Comparison of ENCODE assay signal across 12 cellular contexts in the genomic region with DNA sequence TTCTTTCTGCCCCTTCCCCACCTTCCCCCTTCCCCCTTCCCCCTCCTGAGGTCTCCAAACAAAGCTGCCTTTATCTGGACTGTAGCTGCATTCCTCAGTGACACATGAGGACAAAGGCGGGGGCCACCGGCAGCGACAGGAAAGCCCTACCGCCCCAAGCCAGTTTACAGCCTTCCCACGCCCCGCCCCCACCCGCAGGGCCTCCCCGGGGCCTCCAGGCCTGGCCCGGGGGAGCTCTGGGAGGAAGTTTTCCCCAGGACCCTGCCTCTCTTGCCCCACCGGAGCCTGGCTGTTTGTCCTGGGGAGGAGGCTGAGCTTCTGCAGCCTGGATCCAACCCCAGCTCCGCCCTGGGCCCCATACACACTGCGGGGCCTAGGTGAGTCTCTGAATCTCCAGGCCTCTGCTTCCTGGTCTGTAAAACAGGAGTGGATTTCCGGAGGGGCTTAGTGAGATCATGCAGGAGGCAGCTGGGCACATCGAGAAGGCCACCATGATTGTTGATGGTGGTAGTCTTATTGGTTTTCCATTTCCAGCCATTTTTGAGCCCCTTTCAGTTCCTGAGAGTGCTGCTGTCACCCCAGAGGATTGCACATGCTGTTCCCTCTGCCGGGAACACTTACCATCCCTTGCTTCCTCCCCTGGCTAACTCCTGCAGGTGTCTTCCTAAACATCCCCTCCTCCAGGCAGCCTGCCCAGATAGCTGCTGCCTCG.
DNase-seq lines count a peak whose midpoint lies in the region; ATAC-seq and TF ChIP-seq lines count a peak whose summit lies in the region.
"Had no signal": no experiment of that assay in that cellular context is flagged by ENCODE, and none has a peak within 500 bp of the region (broad histone marks: within the 10 kb centered on the region; RNA-seq: fewer than 3 reads in every experiment).

No MANE protein-coding gene starts in this region.

- H3K9me3 Mint-ChIP-seq in activated naive CD8-positive, alpha-beta T cell treated with anti-CD3 and anti-CD28 coated beads, Interleukin-2, amount 10 ng/mL, durations not matched to agents 7 days and 5 days, result peaks cover 5% of the 10 kb centered on the region
- peaks cover 4% of the 10 kb centered on the region for H3K9me3 Mint-ChIP-seq in activated naive CD8-positive, alpha-beta T cell treated with anti-CD3 and anti-CD28 coated beads, Interleukin-2, amount 50 U/mL, for 24 hours

- peaks cover 5% of the 10 kb centered on the region for H3K27me3 ChIP-seq in lower lobe of right lung (ENCODE audit: low read depth)
- H3K27me3 ChIP-seq: Peyer's patch had no signal

- peak; percentile 29 for DNase-seq in activated naive CD8-positive, alpha-beta T cell treated with anti-CD3 and anti-CD28 coated beads, Interleukin-2, amount 10 ng/mL, durations not matched to agents 7 days and 5 days
- DNase-seq in activated naive CD8-positive, alpha-beta T cell treated with anti-CD3 and anti-CD28 coated beads, Interleukin-2, amount 50 U/mL, for 24 hours, result no peak
- DNase-seq in ecto neural progenitor cell (ENCODE audit: low spot score), result peak; percentile 95
- no peak for DNase-seq in lower lobe of right lung
- DNase-seq in glomerular visceral epithelial cell (ENCODE audit: extremely low spot score), result no peak
- DNase-seq in activated T-cell treated with anti-CD3 and anti-CD28 coated beads for 4 hours, result no peak
- DNase-seq: ACHN; activated T-cell treated with anti-CD3 and anti-CD28 coated beads, Interleukin-2, amount 50 U/mL, for 1 hour; Peyer's patch had no signal

- intact Hi-C loops in lower lobe of right lung (cut with DNase I), result no loop called here

- H3K9me3 ChIP-seq in lower lobe of right lung, result peaks cover 3% of the 10 kb centered on the region
- H3K9me3 ChIP-seq: Peyer's patch had no signal

- H3K4me3 Mint-ChIP-seq in activated naive CD8-positive, alpha-beta T cell treated with anti-CD3 and anti-CD28 coated beads, Interleukin-2, amount 10 ng/mL, durations not matched to agents 7 days and 5 days, result no peak overlapping the region
- no peak overlapping the region for H3K4me3 Mint-ChIP-seq in activated naive CD8-positive, alpha-beta T cell treated with anti-CD3 and anti-CD28 coated beads, Interleukin-2, amount 50 U/mL, for 24 hours

- ATAC-seq in activated naive CD8-positive, alpha-beta T cell treated with anti-CD3 and anti-CD28 coated beads, Interleukin-2, amount 10 ng/mL, durations not matched to agents 7 days and 5 days (ENCODE audit: low read depth), result no peak
- ATAC-seq in activated naive CD8-positive, alpha-beta T cell treated with anti-CD3 and anti-CD28 coated beads, Interleukin-2, amount 50 U/mL, for 24 hours, result no peak
- ATAC-seq in lower lobe of right lung (no peak), GM18511 (IDR thresholded peaks at IDR 0.05; ENCODE audit: unreplicated experiment) (no peak), GM18868 (IDR thresholded peaks at IDR 0.05; ENCODE audit: unreplicated experiment) (no peak)

- H3K4me1 Mint-ChIP-seq in activated naive CD8-positive, alpha-beta T cell treated with anti-CD3 and anti-CD28 coated beads, Interleukin-2, amount 10 ng/mL, durations not matched to agents 7 days and 5 days, result peaks cover 3% of the 10 kb centered on the region
- H3K4me1 Mint-ChIP-seq in activated naive CD8-positive, alpha-beta T cell treated with anti-CD3 and anti-CD28 coated beads, Interleukin-2, amount 50 U/mL, for 24 hours, result no peaks in the 10 kb centered on the region

- H3K4me1 ChIP-seq in lower lobe of right lung, result peaks cover 13% of the 10 kb centered on the region
- H3K4me1 ChIP-seq: Peyer's patch had no signal

- H3K27me3 Mint-ChIP-seq in activated naive CD8-positive, alpha-beta T cell treated with anti-CD3 and anti-CD28 coated beads, Interleukin-2, amount 10 ng/mL, durations not matched to agents 7 days and 5 days, result peaks cover 10% of the 10 kb centered on the region
- peaks cover 21% of the 10 kb centered on the region for H3K27me3 Mint-ChIP-seq in activated naive CD8-positive, alpha-beta T cell treated with anti-CD3 and anti-CD28 coated beads, Interleukin-2, amount 50 U/mL, for 24 hours

- POLR2A ChIA-PET in activated naive CD8-positive, alpha-beta T cell treated with anti-CD3 and anti-CD28 coated beads, Interleukin-2, amount 10 ng/mL, durations not matched to agents 7 days and 5 days (lab: Charles Lee), result no interaction called here

- H3K27ac ChIP-seq in lower lobe of right lung, result peak overlapping the region; percentile 18
- H3K27ac ChIP-seq: KMS-11 had no signal

- no peak overlapping the region for H3K4me3 ChIP-seq in lower lobe of right lung
- H3K4me3 ChIP-seq: Peyer's patch had no signal

- H3K27ac Mint-ChIP-seq in activated naive CD8-positive, alpha-beta T cell treated with anti-CD3 and anti-CD28 coated beads, Interleukin-2, amount 10 ng/mL, durations not matched to agents 7 days and 5 days, result no peak overlapping the region
- H3K27ac Mint-ChIP-seq in activated naive CD8-positive, alpha-beta T cell treated with anti-CD3 and anti-CD28 coated beads, Interleukin-2, amount 50 U/mL, for 24 hours, result no peak overlapping the region

- H3K36me3 ChIP-seq in lower lobe of right lung, result no peaks in the 10 kb centered on the region
- H3K36me3 ChIP-seq: Peyer's patch had no signal

- no peaks in the 10 kb centered on the region for H3K36me3 Mint-ChIP-seq in activated naive CD8-positive, alpha-beta T cell treated with anti-CD3 and anti-CD28 coated beads, Interleukin-2, amount 10 ng/mL, durations not matched to agents 7 days and 5 days
- H3K36me3 Mint-ChIP-seq in activated naive CD8-positive, alpha-beta T cell treated with anti-CD3 and anti-CD28 coated beads, Interleukin-2, amount 50 U/mL, for 24 hours (ENCODE audit: low read depth), result no peaks in the 10 kb centered on the region

- no peak for TF ChIP-seq CTCF in lower lobe of right lung (IDR thresholded peaks at IDR 0.05)

Comparison
In these comparisons a context has a peak if more than half of its experiments do, and no peak if none do; other contexts are left out.
1. DNase-seq: peak in activated naive CD8-positive, alpha-beta T cell treated with anti-CD3 and anti-CD28 coated beads, Interleukin-2, amount 10 ng/mL, durations not matched to agents 7 days and 5 days (single experiment) and ecto neural progenitor cell (single experiment); none in activated naive CD8-positive, alpha-beta T cell treated with anti-CD3 and anti-CD28 coated beads, Interleukin-2, amount 50 U/mL, for 24 hours (single experiment), lower lobe of right lung (single experiment), glomerular visceral epithelial cell (single experiment) and activated T-cell treated with anti-CD3 and anti-CD28 coated beads for 4 hours (single experiment).